ENCODE assay signal across 29 cellular contexts in the genomic region with DNA sequence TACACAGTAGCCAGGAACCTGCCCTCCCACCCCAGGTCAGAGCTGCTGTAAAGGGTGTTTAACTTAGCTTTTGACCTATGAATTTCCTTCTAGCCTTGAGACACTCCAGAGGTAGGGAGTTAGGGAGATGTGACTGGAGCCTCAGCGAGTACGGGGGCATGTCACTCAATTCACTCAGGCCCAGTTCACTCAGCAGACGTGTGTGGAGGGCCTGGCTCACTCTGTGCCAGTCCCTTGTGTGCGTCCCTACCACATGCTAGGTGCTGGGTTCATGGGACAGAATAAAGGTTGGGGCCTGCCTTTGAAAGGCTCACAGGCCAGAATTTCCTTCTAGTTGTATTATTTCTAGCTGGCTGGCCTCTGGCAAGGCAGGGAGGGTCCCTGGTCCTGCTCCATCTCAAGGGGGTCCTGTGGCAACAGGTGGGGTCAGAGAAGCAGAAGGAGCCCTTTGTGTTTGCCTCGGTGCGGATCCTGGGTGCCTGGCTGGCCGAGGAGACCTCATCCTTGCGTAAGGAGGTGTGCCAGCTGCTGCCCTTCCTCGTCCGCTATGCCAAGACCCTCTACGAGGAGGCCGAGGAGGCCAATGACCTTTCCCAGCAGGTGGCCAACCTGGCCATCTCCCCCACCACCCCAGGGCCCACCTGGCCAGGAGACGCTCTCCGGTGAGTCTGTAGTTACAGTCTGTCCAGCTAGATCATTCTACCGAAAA. TPM values are rescaled to one million over a fixed set of nuclear protein-coding genes. Genes with fewer than 3 reads are reported as not detected.
A peak's percentile ranks its signal among the peaks of the same experiment; 100 is the strongest.
DNase-seq lines count a peak whose midpoint lies in the region; ATAC-seq, FAIRE-seq and TF ChIP-seq lines count a peak whose summit lies in the region.
"Had no signal": no experiment of that assay in that cellular context is flagged by ENCODE, and none has a peak within 500 bp of the region (broad histone marks: within the 10 kb centered on the region; RNA-seq: fewer than 3 reads in every experiment).

No MANE protein-coding gene starts in this region.

- intact Hi-C loops in vagina (cut with DNase I), result loop anchor here (5.0 to 10.0 kb wide), 2 partner anchors 110 to 357 kb away; no protein-coding TSS in a partner anchor

- H3K4me1 Mint-ChIP-seq in astrocyte (ENCODE audit: low read depth, unreplicated experiment), result peaks cover 5% of the 10 kb centered on the region
- H3K4me1 Mint-ChIP-seq in naive thymus-derived CD8-positive, alpha-beta T cell, result peaks cover 22 to 52% (median 31%) of the 10 kb centered on the region in 4 donors

- H4K20me1 ChIP-seq in astrocyte (ENCODE audit: insufficient read depth, low read length), result peaks cover 85% of the 10 kb centered on the region

- no peak overlapping the region for H3K4me3 Mint-ChIP-seq in astrocyte (ENCODE audit: unreplicated experiment)
- H3K4me3 Mint-ChIP-seq in naive thymus-derived CD8-positive, alpha-beta T cell, result peak overlapping the region in 1 of 10 donors; percentile 51
- H3K4me3 Mint-ChIP-seq: activated T-cell treated with anti-CD3 and anti-CD28 coated beads, Interleukin-2, amount 50 U/mL, for 4 hours; endodermal cell had no signal

- no peak for ATAC-seq in activated naive CD4-positive, alpha-beta T cell treated with anti-CD3 and anti-CD28 coated beads, Interleukin-2, amount 50 U/mL, for 72 hours
- ATAC-seq in naive thymus-derived CD8-positive, alpha-beta T cell, result no peak
- ATAC-seq: activated T-cell treated with anti-CD3 and anti-CD28 coated beads, Interleukin-2, amount 50 U/mL, for 4 hours; left cardiac atrium had no signal

- peak overlapping the region; percentile 6 to 14 for H3K27ac Mint-ChIP-seq in activated naive CD4-positive, alpha-beta T cell treated with anti-CD3 and anti-CD28 coated beads, Interleukin-2, amount 50 U/mL, for 72 hours
- no peak overlapping the region for H3K27ac Mint-ChIP-seq in astrocyte (ENCODE audit: unreplicated experiment)
- H3K27ac Mint-ChIP-seq in naive thymus-derived CD8-positive, alpha-beta T cell, result peak overlapping the region in 6 of 10 donors; percentile 31 to 87 (median 54)
- H3K27ac Mint-ChIP-seq: endodermal cell had no signal

- no peaks in the 10 kb centered on the region for H3K9me3 Mint-ChIP-seq in activated naive CD4-positive, alpha-beta T cell treated with anti-CD3 and anti-CD28 coated beads, Interleukin-2, amount 50 U/mL, for 72 hours
- no peaks in the 10 kb centered on the region for H3K9me3 Mint-ChIP-seq in astrocyte (ENCODE audit: unreplicated experiment)
- no peaks in the 10 kb centered on the region for H3K9me3 Mint-ChIP-seq in naive thymus-derived CD8-positive, alpha-beta T cell
- H3K9me3 Mint-ChIP-seq: activated T-cell treated with anti-CD3 and anti-CD28 coated beads, Interleukin-2, amount 50 U/mL, for 4 hours; endodermal cell had no signal

- H3K9me3 ChIP-seq in astrocyte (ENCODE audit: insufficient read depth, low read depth, low read length), result no peaks in the 10 kb centered on the region
- no peaks in the 10 kb centered on the region for H3K9me3 ChIP-seq in vagina
- H3K9me3 ChIP-seq: BE2C, Caco-2, esophagus squamous epithelium, MG63, Peyer's patch, SJCRH30 had no signal

- H3K27ac ChIP-seq in astrocyte (ENCODE audit: low read depth, low read length) (no peak overlapping the region), vagina (no peak overlapping the region)
- H3K27ac ChIP-seq: coronary artery, Peyer's patch, SJCRH30 had no signal

- H3K4me2 ChIP-seq in astrocyte (ENCODE audit: low read length), result peak overlapping the region; percentile 63
- H3K4me2 ChIP-seq: smooth muscle cell had no signal

- POLR2A ChIA-PET in naive thymus-derived CD8-positive, alpha-beta T cell (lab: Charles Lee), result interaction anchor here (0.6 kb wide), 1 partner anchor 209 kb away, joined by 5 read pairs; no protein-coding TSS in a partner anchor

- H3K36me3 ChIP-seq in astrocyte (ENCODE audit: insufficient read depth, low read length) (peaks cover 8% of the 10 kb centered on the region), vagina (peaks cover 0 to 10% of the 10 kb centered on the region in 2 donors)
- H3K36me3 ChIP-seq: Peyer's patch had no signal

- peaks cover 45% of the 10 kb centered on the region for H3K79me2 ChIP-seq in astrocyte (ENCODE audit: insufficient read depth, low read length)

- H3K27me3 ChIP-seq in astrocyte (ENCODE audit: insufficient read depth, low read length) (no peaks in the 10 kb centered on the region), vagina (no peaks in the 10 kb centered on the region)
- H3K27me3 ChIP-seq: BE2C, esophagus squamous epithelium, MG63, Peyer's patch, SJCRH30 had no signal

- peaks cover 14% of the 10 kb centered on the region for H3K4me1 ChIP-seq in astrocyte (ENCODE audit: insufficient read depth, low read length)
- peaks cover 40% of the 10 kb centered on the region for H3K4me1 ChIP-seq in vagina
- H3K4me1 ChIP-seq: BE2C, Caco-2, SJCRH30 had no signal

- peaks cover 8 to 12% of the 10 kb centered on the region in 2 donors for H3K36me3 Mint-ChIP-seq in activated naive CD4-positive, alpha-beta T cell treated with anti-CD3 and anti-CD28 coated beads, Interleukin-2, amount 50 U/mL, for 72 hours
- H3K36me3 Mint-ChIP-seq in astrocyte (ENCODE audit: low read depth, unreplicated experiment), result peaks cover 10% of the 10 kb centered on the region
- H3K36me3 Mint-ChIP-seq in naive thymus-derived CD8-positive, alpha-beta T cell, result peaks cover 0 to 9% (median 0%) of the 10 kb centered on the region in 3 donors

- no peaks in the 10 kb centered on the region for H3K27me3 Mint-ChIP-seq in astrocyte (ENCODE audit: low read depth, unreplicated experiment)
- H3K27me3 Mint-ChIP-seq in naive thymus-derived CD8-positive, alpha-beta T cell, result no peaks in the 10 kb centered on the region

- no peak for TF ChIP-seq POLR2A in vagina (IDR thresholded peaks at IDR 0.05)

- TF ChIP-seq CTCF in astrocyte (IDR thresholded peaks at IDR 0.05; ENCODE audit: insufficient read depth, low read depth, low read length), result no peak
- TF ChIP-seq CTCF in vagina (IDR thresholded peaks at IDR 0.05), result no peak

- no peak for DNase-seq in activated naive CD4-positive, alpha-beta T cell treated with anti-CD3 and anti-CD28 coated beads, Interleukin-2, amount 50 U/mL, for 72 hours (ENCODE audit: low spot score in 2 of 2)
- no peak for DNase-seq in activated naive CD4-positive, alpha-beta T cell treated with anti-CD3 and anti-CD28 coated beads, Interleukin-2, amount 50 U/mL, for 16 hours
- DNase-seq in astrocyte (ENCODE audit: low read depth) (no peak), vagina (ENCODE audit: extremely low spot score in 2 of 2) (peak; percentile 72 to 87), amniotic stem cell (lab: John Stamatoyannopoulos, UW) (no peak), DMS79 treated with DMSO at 0.1 percent for 48 hours (lab: John Stamatoyannopoulos, UW) (no peak), NCI-H446 (lab: John Stamatoyannopoulos, UW) (no peak)
- DNase-seq in naive thymus-derived CD8-positive, alpha-beta T cell, result no peak
- DNase-seq: activated naive CD4-positive, alpha-beta T cell treated with Interleukin-2 at 50 U/mL for 16 hours; activated T-cell treated with anti-CD3 and anti-CD28 coated beads, Interleukin-2, amount 50 U/mL, for 4 hours; BE2C; Caco-2; endodermal cell; esophagus squamous epithelium; foreskin melanocyte; GDM1; left cardiac atrium; MG63; NCI-H1417; NCI-H2081; NCI-H2227 treated with DMSO at 0.1 percent for 48 hours; NCI-H69; nucleus accumbens; Peyer's patch; SJCRH30; trophoblast cell had no signal

- no peak overlapping the region for H3K9ac ChIP-seq in astrocyte (ENCODE audit: low read length)

- H2AFZ ChIP-seq in astrocyte (ENCODE audit: low read depth, low read length), result no peak overlapping the region

- FAIRE-seq in astrocyte (lab: Jason Lieb, UNC), result no peak
- FAIRE-seq: H54 had no signal

- H3K4me3 ChIP-seq in astrocyte (ENCODE audit: insufficient read depth, low read depth, low read length) (no peak overlapping the region), vagina (no peak overlapping the region)
- H3K4me3 ChIP-seq: esophagus squamous epithelium, MG63, Peyer's patch, SJCRH30, smooth muscle cell had no signal

RNA-seq across cellular contexts. Expression of gene NCDN, which starts 4.5 kb away (rescaled TPM):
- 10 to 100 TPM; 16.6 to 25.1 TPM for total RNA-seq in activated naive CD4-positive, alpha-beta T cell treated with anti-CD3 and anti-CD28 coated beads, Interleukin-2, amount 50 U/mL, for 72 hours
- 40.3 and 42.1 TPM in 2 replicates for total RNA-seq in astrocyte
- 10 to 100 TPM; 25.0 to 25.6 TPM for total RNA-seq in naive thymus-derived CD8-positive, alpha-beta T cell
- 10 to 100 TPM; 11.7 to 18.1 (median 16.6) TPM for polyA plus RNA-seq in naive thymus-derived CD8-positive, alpha-beta T cell
- total RNA-seq in vagina, result 24.8 TPM

RNA-seq across cellular contexts. Expression of gene KIAA0319L, which starts 4.9 kb away (rescaled TPM):
- total RNA-seq in activated naive CD4-positive, alpha-beta T cell treated with anti-CD3 and anti-CD28 coated beads, Interleukin-2, amount 50 U/mL, for 72 hours, result 10 to 100 TPM; 38.1 to 41.0 TPM
- 42.5 and 43.5 TPM in 2 replicates for total RNA-seq in astrocyte
- total RNA-seq in naive thymus-derived CD8-positive, alpha-beta T cell, result 10 to 100 TPM; 70.9 to 71.1 TPM
- polyA plus RNA-seq in naive thymus-derived CD8-positive, alpha-beta T cell, result 10 to 100 TPM; 16.0 to 25.2 (median 21.9) TPM
- 50.6 TPM for total RNA-seq in vagina

RNA-seq across cellular contexts. Expression of gene TFAP2E, which starts 11.0 kb away (rescaled TPM):
- under 1 TPM; 0.47 to 0.93 TPM for total RNA-seq in activated naive CD4-positive, alpha-beta T cell treated with anti-CD3 and anti-CD28 coated beads, Interleukin-2, amount 50 U/mL, for 72 hours
- total RNA-seq in astrocyte (0.41 and 0.48 TPM in 2 replicates), vagina (6.4 TPM)
- total RNA-seq in naive thymus-derived CD8-positive, alpha-beta T cell, result 1 to 10 TPM; 2.6 to 3.2 TPM
- polyA plus RNA-seq in naive thymus-derived CD8-positive, alpha-beta T cell, result under 1 TPM; 0.20 to 0.59 (median 0.40) TPM

Comparison
In these comparisons a context has a peak if more than half of its experiments do, and no peak if none do; other contexts are left out.
1. DNase-seq: peak in vagina (2 of 2); none in activated naive CD4-positive, alpha-beta T cell treated with anti-CD3 and anti-CD28 coated beads, Interleukin-2, amount 50 U/mL, for 72 hours (0 of 2), activated naive CD4-positive, alpha-beta T cell treated with anti-CD3 and anti-CD28 coated beads, Interleukin-2, amount 50 U/mL, for 16 hours (single experiment), astrocyte (single experiment), naive thymus-derived CD8-positive, alpha-beta T cell (0 of 10), amniotic stem cell (single experiment), DMS79 treated with DMSO at 0.1 percent for 48 hours (single experiment) and NCI-H446 (0 of 2).